Comparison of ENCODE assay signal across 12 cellular contexts in the genomic region with DNA sequence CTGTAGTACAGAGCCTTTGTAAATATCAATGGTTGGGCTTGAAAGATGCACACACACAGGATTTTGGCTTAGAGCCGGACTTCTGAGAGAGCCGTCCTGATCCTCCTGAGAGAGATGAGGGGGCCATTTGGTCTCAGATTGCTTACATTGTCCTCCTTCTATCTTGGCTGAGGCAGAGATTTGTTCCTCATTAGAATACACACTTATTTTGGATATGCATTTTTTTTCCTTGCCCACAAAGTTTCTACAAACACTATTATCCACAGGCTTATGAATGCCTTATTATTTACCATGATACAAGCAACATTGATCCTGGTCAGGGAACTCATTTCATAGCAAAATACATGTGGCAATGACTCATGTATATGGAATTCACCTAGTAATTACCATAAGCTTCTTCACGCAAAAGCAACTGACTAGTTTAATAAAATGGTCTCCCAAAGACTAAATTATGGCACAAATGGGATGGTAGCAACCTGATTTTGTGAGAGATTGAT.
A peak's percentile ranks its signal among the peaks of the same experiment; 100 is the strongest.
DNase-seq lines count a peak whose midpoint lies in the region; ATAC-seq and TF ChIP-seq lines count a peak whose summit lies in the region.
"Had no signal": no experiment of that assay in that cellular context is flagged by ENCODE, and none has a peak within 500 bp of the region (broad histone marks: within the 10 kb centered on the region; RNA-seq: fewer than 3 reads in every experiment).

No MANE protein-coding gene starts in this region.

- DNase-seq in GM23248 (peak; percentile 58), PC-3 (peak; percentile 79), epithelial cell of esophagus (ENCODE audit: low read depth) (peak; percentile 76), skeletal muscle cell (ENCODE audit: low read depth) (peak; percentile 64), NK-92 (lab: John Stamatoyannopoulos, UW; ENCODE audit: unreplicated experiment) (no peak)
- no peak for DNase-seq in activated CD4-positive, alpha-beta T cell treated with anti-CD3 and anti-CD28 coated beads, Interleukin-2, amount 50 U/mL, for 1 hour
- DNase-seq: activated B cell treated with CpG ODN at 0.5 μM for 24 hours; NCI-H1930; RPMI8226; stimulated activated naive CD4-positive, alpha-beta T cell treated with Interleukin-2 at 50 U/mL for 16 hours had no signal

- H3K27ac ChIP-seq in GM23248 (no peak overlapping the region), PC-3 (ENCODE audit: low read length) (peak overlapping the region; percentile 49)
- H3K27ac ChIP-seq: HL-60 had no signal

- H3K4me1 ChIP-seq in GM23248 (ENCODE audit: insufficient read depth) = peaks cover 12% of the 10 kb centered on the region; the same call in 1 of the 2 replicates
- peaks cover 44% of the 10 kb centered on the region for H3K4me1 ChIP-seq in PC-3 (ENCODE audit: insufficient read depth, low read length)

- no peaks in the 10 kb centered on the region for H4K20me1 ChIP-seq in GM23248 (ENCODE audit: insufficient read depth)
- H4K20me1 ChIP-seq in PC-3 (ENCODE audit: low read length) = no peaks in the 10 kb centered on the region

- H3K4me2 ChIP-seq in GM23248 (ENCODE audit: unreplicated experiment) (no peak overlapping the region), PC-3 (ENCODE audit: low read length) (peak overlapping the region; percentile 28; the same call in 1 of the 2 replicates)

- TF ChIP-seq CTCF in PC-3 (conservative IDR thresholded peaks at IDR 0.05; ENCODE audit: low read depth, low read length) (no peak), epithelial cell of esophagus (IDR thresholded peaks at IDR 0.05; ENCODE audit: insufficient read depth, low read depth, low read length, missing control alignments) (no peak)

- 66 to 69% methylated on average over 3 of the region's 3 CpGs for WGBS in GM23248 (ENCODE audit: low coverage in 1 of 2, low lambda C conversion rate in 2 of 2, missing lambda C conversion rate in 2 of 2), 2 experiments

- ATAC-seq in PC-3 (peak; percentile 57), GM19395 (IDR thresholded peaks at IDR 0.05; ENCODE audit: unreplicated experiment) (no peak)

- in situ Hi-C loops in GM23248 (cut with MboI) = no loop called here

- BruUV-seq in PC-3 (replicated peaks; lab: Mats Ljungman, UMichigan) = no TSS peak

- POLR2A ChIA-PET in PC-3 (lab: Charles Lee; ENCODE audit: unreplicated experiment) = interaction anchor here (0.6 kb wide), 1 partner anchor 109 kb away, joined by 3 read pairs; no protein-coding TSS in a partner anchor

- H3K79me2 ChIP-seq in GM23248 (ENCODE audit: insufficient read depth) (no peaks in the 10 kb centered on the region), PC-3 (ENCODE audit: low read length) (no peaks in the 10 kb centered on the region)

- H3F3A ChIP-seq in GM23248 (ENCODE audit: insufficient read depth) (no peaks in the 10 kb centered on the region), PC-3 (ENCODE audit: low read length, unreplicated experiment) (no peaks in the 10 kb centered on the region)

- H3K9ac ChIP-seq in GM23248 (no peak overlapping the region), PC-3 (ENCODE audit: low read length) (no peak overlapping the region)

- H3K27me3 ChIP-seq in GM23248 (replicated peaks; ENCODE audit: insufficient read depth) = no peaks in the 10 kb centered on the region
- H3K27me3 ChIP-seq in PC-3 (ENCODE audit: low read length) = no peaks in the 10 kb centered on the region

- H3K9me3 ChIP-seq in GM23248 (ENCODE audit: low read depth) = no peaks in the 10 kb centered on the region
- no peaks in the 10 kb centered on the region for H3K9me3 ChIP-seq in PC-3 (ENCODE audit: low read length)

- intact Hi-C loops in PC-3 (cut with micrococcal nuclease) = no loop called here

- H3K4me3 ChIP-seq in GM23248 (no peak overlapping the region), PC-3 (ENCODE audit: low read length) (no peak overlapping the region), epithelial cell of esophagus (ENCODE audit: low read length) (no peak overlapping the region), skeletal muscle cell (ENCODE audit: low read depth, low read length) (no peak overlapping the region)

- H2AFZ ChIP-seq in GM23248 (no peak overlapping the region), PC-3 (ENCODE audit: low read length) (peak overlapping the region; percentile 55)

- CTCF ChIA-PET in PC-3 (lab: Charles Lee) = no interaction called here

- H3K36me3 ChIP-seq in GM23248 (ENCODE audit: low read depth) (no peaks in the 10 kb centered on the region), PC-3 (ENCODE audit: low read depth, low read length) (no peaks in the 10 kb centered on the region)

- no peaks in the 10 kb centered on the region for H3K9me2 ChIP-seq in GM23248 (ENCODE audit: insufficient read depth)
- H3K9me2 ChIP-seq in PC-3 (replicated peaks; ENCODE audit: low read length) = no peaks in the 10 kb centered on the region

Comparison
In these comparisons a context has a peak if more than half of its experiments do, and no peak if none do; other contexts are left out.
1. DNase-seq: peak in GM23248 (single experiment), PC-3 (single experiment), epithelial cell of esophagus (single experiment) and skeletal muscle cell (single experiment); none in activated CD4-positive, alpha-beta T cell treated with anti-CD3 and anti-CD28 coated beads, Interleukin-2, amount 50 U/mL, for 1 hour (single experiment) and NK-92 (single experiment).